Comparison of ENCODE assay signal across 15 cellular contexts in the genomic region with DNA sequence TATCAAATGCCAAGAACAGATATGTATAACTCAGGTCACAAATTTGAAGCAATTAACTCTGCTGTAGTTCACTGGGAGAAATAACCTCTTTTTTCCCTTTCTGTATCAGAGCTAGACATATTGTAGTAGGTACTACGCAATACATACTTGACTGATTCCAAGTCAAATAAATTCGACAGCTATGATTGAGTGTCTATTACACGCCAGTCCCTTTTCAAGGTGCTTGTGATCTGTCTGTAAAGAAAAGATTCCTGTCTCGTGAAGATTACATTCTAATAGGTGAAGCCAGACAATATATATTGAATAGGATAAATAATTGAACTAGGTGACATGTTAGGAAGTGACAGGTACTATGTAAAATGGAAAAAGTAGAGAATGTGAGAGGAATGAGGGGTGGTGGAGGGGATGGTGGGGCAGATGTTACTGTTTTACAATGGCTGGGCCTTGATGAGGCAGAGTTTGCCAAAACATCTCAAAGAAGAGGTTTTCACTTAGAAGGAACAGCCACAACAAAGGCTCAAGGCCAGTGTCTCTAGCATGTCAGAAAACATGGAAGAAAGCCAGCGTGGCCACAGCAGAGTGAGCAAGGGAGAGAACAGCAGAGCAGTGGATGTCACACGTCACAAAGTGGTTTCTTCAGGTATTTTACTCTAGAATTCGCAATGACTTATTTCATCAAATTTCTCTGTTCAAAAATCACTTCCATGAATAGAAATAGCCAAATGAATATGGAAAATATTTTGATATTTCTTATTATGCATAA.
A peak's percentile ranks its signal among the peaks of the same experiment; 100 is the strongest.
DNase-seq lines count a peak whose midpoint lies in the region; ATAC-seq and TF ChIP-seq lines count a peak whose summit lies in the region.
"Had no signal": no experiment of that assay in that cellular context is flagged by ENCODE, and none has a peak within 500 bp of the region (broad histone marks: within the 10 kb centered on the region; RNA-seq: fewer than 3 reads in every experiment).

No MANE protein-coding gene starts in this region.

- no TSS peak for BruUV-seq in HCT116 (replicated peaks; lab: Mats Ljungman, UMichigan)
- no TSS peak for BruUV-seq in PC-9 (replicated peaks; lab: Mats Ljungman, UMichigan)

- CTCF ChIA-PET in HCT116 (lab: Charles Lee), result no interaction called here
- CTCF ChIA-PET in PC-9 (lab: Charles Lee), result no interaction called here

- RAD21 ChIA-PET in HCT116 (lab: Charles Lee; ENCODE audit: low non-redundant PET in 1 of 2, low total read pairs in 2 of 2, uncharacterized antibody in 2 of 2, unreplicated experiment in 2 of 2), result no interaction called here

- H3K27me3 ChIP-seq in HCT116 (ENCODE audit: insufficient read depth, low read length) (no peaks in the 10 kb centered on the region), PC-9 (ENCODE audit: insufficient read depth, low read depth) (no peaks in the 10 kb centered on the region), left lung (no peaks in the 10 kb centered on the region), sigmoid colon (no peaks in the 10 kb centered on the region)
- H3K27me3 ChIP-seq: ascending aorta, SJCRH30 had no signal

- WGBS in sigmoid colon, 2 donors, result 40 to 74% methylated on average over 7 of the region's 7 CpGs

- H3K4me3 ChIP-seq in AG10803 (ENCODE audit: low read length), result no peak overlapping the region
- H3K4me3 ChIP-seq in HCT116 (replicated peaks in 1 of 2; ENCODE audit: low read depth in 1 of 2, low read length in 2 of 2), result no peak overlapping the region
- no peak overlapping the region for H3K4me3 ChIP-seq in PC-9
- H3K4me3 ChIP-seq in left lung, result no peak overlapping the region
- no peak overlapping the region for H3K4me3 ChIP-seq in sigmoid colon
- H3K4me3 ChIP-seq: ascending aorta had no signal

- no peak for TF ChIP-seq RAD21 in HCT116 (IDR thresholded peaks at IDR 0.05; ENCODE audit: low read depth)

- H3K4me1 ChIP-seq in HCT116 (ENCODE audit: control insufficient read depth in 1 of 2, insufficient read depth in 2 of 2, low read length in 2 of 2) (no peaks in the 10 kb centered on the region), PC-9 (replicated peaks; ENCODE audit: insufficient read depth) (no peaks in the 10 kb centered on the region; the same call in 1 of the 2 replicates), left lung (no peaks in the 10 kb centered on the region), sigmoid colon (peaks cover 0 to 6% (median 2%) of the 10 kb centered on the region in 4 donors)
- H3K4me1 ChIP-seq: ascending aorta had no signal

- H3K9me2 ChIP-seq in HCT116 (ENCODE audit: insufficient read depth), result no peaks in the 10 kb centered on the region; the same call in 1 of the 2 replicates
- H3K9me2 ChIP-seq in PC-9 (ENCODE audit: insufficient read depth), result no peaks in the 10 kb centered on the region

- ATAC-seq in HCT116 (no peak), left lung (peak; percentile 80)
- ATAC-seq: activated CD4-positive, alpha-beta T cell treated with anti-CD3 and anti-CD28 coated beads for 36 hours; natural killer cell had no signal

- H3K27ac ChIP-seq in HCT116 (ENCODE audit: low read depth, low read length) (no peak overlapping the region), PC-9 (no peak overlapping the region), left lung (no peak overlapping the region), sigmoid colon (no peak overlapping the region)
- H3K27ac ChIP-seq: ascending aorta, SJCRH30 had no signal

- POLR2A ChIA-PET in HCT116 (lab: Charles Lee) (no interaction called here), PC-9 (lab: Charles Lee; ENCODE audit: unreplicated experiment) (no interaction called here)

- H4K20me1 ChIP-seq in HCT116 (ENCODE audit: insufficient read depth), result no peaks in the 10 kb centered on the region
- no peaks in the 10 kb centered on the region for H4K20me1 ChIP-seq in PC-9 (ENCODE audit: insufficient read depth)

- no peak for TF ChIP-seq CTCF in AG10803 (conservative IDR thresholded peaks at IDR 0.05; ENCODE audit: low read length)
- no peak for TF ChIP-seq CTCF in HCT116 (IDR thresholded peaks at IDR 0.05 in 2 of 3, conservative IDR thresholded peaks at IDR 0.05 in 1 of 3; ENCODE audit: borderline replicate concordance in 1 of 3, insufficient read depth in 1 of 3, low read depth in 2 of 3, low read length in 2 of 3)
- no peak for TF ChIP-seq CTCF in PC-9 (conservative IDR thresholded peaks at IDR 0.05)
- no peak for TF ChIP-seq CTCF in left lung (IDR thresholded peaks at IDR 0.05)
- no peak for TF ChIP-seq CTCF in sigmoid colon (IDR thresholded peaks at IDR 0.05)

- DNase-seq in AG10803 (ENCODE audit: low read depth) (peak; percentile 14), HCT116 (ENCODE audit: low read depth, low spot score) (no peak), PC-9 (no peak), left lung (no peak), NCI-H526 (lab: John Stamatoyannopoulos, UW) (no peak), dermis blood vessel endothelial cell (no peak), sigmoid colon (no peak)
- no peak for DNase-seq in activated CD4-positive, alpha-beta T cell treated with anti-CD3 and anti-CD28 coated beads, Interleukin-2, amount 50 U/mL, for 48 hours
- DNase-seq: activated CD4-positive, alpha-beta T cell treated with anti-CD3 and anti-CD28 coated beads for 36 hours; CD4-positive, alpha-beta T cell; glutamatergic neuron; natural killer cell; stimulated activated CD4-positive, alpha-beta T cell treated with anti-CD3 and anti-CD28 coated beads, Interleukin-2, amount 100 ng/mL, for 24 hours had no signal

- TF ChIP-seq POLR2A in HCT116 (IDR thresholded peaks at IDR 0.05; ENCODE audit: borderline replicate concordance, extremely low read depth, insufficient read depth, insufficient read length) (no peak), sigmoid colon (IDR thresholded peaks at IDR 0.05) (no peak)

- no peak for TF ChIP-seq EP300 in sigmoid colon (IDR thresholded peaks at IDR 0.05)

- no peak overlapping the region for H3K9ac ChIP-seq in HCT116 (ENCODE audit: low read length)

- intact Hi-C loops in HCT116 (cut with micrococcal nuclease), result loop anchor here (1.0 to 10.0 kb wide), 8 partner anchors 119 to 1227 kb away; no protein-coding TSS in a partner anchor
- intact Hi-C loops in PC-9 (cut with micrococcal nuclease; ENCODE audit: unreplicated experiment), result loop anchor here (5.0 kb wide), 3 partner anchors 99 to 1244 kb away; no protein-coding TSS in a partner anchor
- intact Hi-C loops in left lung (cut with DNase I), result loop anchor here in 1 of 2 donors (10.0 kb wide), 1 partner anchor 681 kb away; no protein-coding TSS in a partner anchor
- intact Hi-C loops in sigmoid colon (cut with DNase I), result loop anchor here (5.0 to 10.0 kb wide), 2 partner anchors 121 to 1229 kb away; no protein-coding TSS in a partner anchor

- H2AFZ ChIP-seq in HCT116 (ENCODE audit: low read depth, low read length, poor library complexity, severe bottlenecking), result peak overlapping the region; percentile 63
- no peak overlapping the region for H2AFZ ChIP-seq in PC-9

- no peaks in the 10 kb centered on the region for H3K36me3 ChIP-seq in HCT116 (ENCODE audit: control insufficient read depth in 1 of 2, insufficient read depth in 2 of 2, low read length in 2 of 2)
- H3K36me3 ChIP-seq in PC-9 (ENCODE audit: low read depth), result no peaks in the 10 kb centered on the region
- H3K36me3 ChIP-seq in left lung, result no peaks in the 10 kb centered on the region
- no peaks in the 10 kb centered on the region for H3K36me3 ChIP-seq in sigmoid colon
- H3K36me3 ChIP-seq: ascending aorta, SJCRH30 had no signal

- H3K4me2 ChIP-seq in HCT116 (ENCODE audit: low read length), result no peak overlapping the region
- H3K4me2 ChIP-seq in PC-9, result peak overlapping the region; percentile 57; the same call in 1 of the 2 replicates

- no peaks in the 10 kb centered on the region for H3F3A ChIP-seq in PC-9 (ENCODE audit: insufficient read depth, low read depth)

- H3K9me3 ChIP-seq in HCT116 (ENCODE audit: control insufficient read depth in 1 of 2, insufficient read depth in 1 of 2, low read depth in 1 of 2, low read length in 2 of 2) (no peaks in the 10 kb centered on the region), PC-9 (ENCODE audit: insufficient read depth, low read depth) (no peaks in the 10 kb centered on the region), left lung (no peaks in the 10 kb centered on the region), sigmoid colon (no peaks in the 10 kb centered on the region)
- H3K9me3 ChIP-seq: ascending aorta, SJCRH30 had no signal

- H3K79me2 ChIP-seq in HCT116 (ENCODE audit: insufficient read depth, low read length) (no peaks in the 10 kb centered on the region), PC-9 (ENCODE audit: low read depth) (no peaks in the 10 kb centered on the region)

TF ChIP-seq in HCT116, 20 proteins besides CTCF, POLR2A, EP300 and RAD21 (continues in another document):
- TF ChIP-seq CEBPB (IDR thresholded peaks at IDR 0.05; ENCODE audit: low read depth) (no peak), TCF7L2 (IDR thresholded peaks at IDR 0.05; ENCODE audit: borderline replicate concordance, extremely low read depth, insufficient read depth, insufficient read length) (no peak), ZNF274 (IDR thresholded peaks at IDR 0.05; ENCODE audit: low read depth, low read length) (no peak), CBX3 (IDR thresholded peaks at IDR 0.05; ENCODE audit: low read depth) (no peak), POLR2AphosphoS5 (IDR thresholded peaks at IDR 0.05; ENCODE audit: low read depth, low read length) (no peak), EZH2phosphoT487 (IDR thresholded peaks at IDR 0.05; ENCODE audit: borderline replicate concordance) (no peak), FOSL1 (IDR thresholded peaks at IDR 0.05; ENCODE audit: low read depth) (no peak)
